14 cellular contexts compared by ENCODE assay signal in the genomic region with DNA sequence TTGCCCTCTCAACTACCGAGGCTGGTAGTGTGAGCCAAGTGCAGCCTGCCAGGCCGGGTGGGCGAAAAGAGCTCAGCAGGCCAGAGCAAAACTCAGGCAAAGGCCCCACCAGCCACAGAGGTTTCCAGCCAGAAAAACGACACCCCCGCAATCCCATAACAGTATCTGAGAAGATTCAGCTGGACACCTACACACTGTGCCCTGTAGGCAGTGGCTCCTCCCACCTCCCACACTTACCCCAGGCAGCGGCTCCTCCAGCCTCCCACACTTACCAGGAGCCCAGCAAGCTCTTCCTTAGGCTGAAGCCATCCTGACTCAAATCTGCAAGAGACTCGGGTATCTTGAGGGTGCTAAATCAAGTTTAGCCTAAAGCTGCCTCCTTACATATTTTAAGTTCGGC.
"Had no signal": no experiment of that assay in that cellular context is flagged by ENCODE, and none has a peak within 500 bp of the region (broad histone marks: within the 10 kb centered on the region; RNA-seq: fewer than 3 reads in every experiment).

No MANE protein-coding gene starts in this region.

- H3K27ac ChIP-seq: lower lobe of right lung, psoas muscle, sigmoid colon, upper lobe of left lung had no signal

- ATAC-seq: naive thymus-derived CD4-positive, alpha-beta T cell; psoas muscle; stimulated activated naive B cell treated with anti-CD40 and anti-IgM and Interleukin-4, amounts not matched to agents 10 μg/mL and 1 μg/mL and 100 μg/mL, for 72 hours; T-cell had no signal

- H3K36me3 ChIP-seq: lower lobe of right lung, sigmoid colon, upper lobe of left lung had no signal

- H3K27me3 Mint-ChIP-seq: brain; stimulated activated naive B cell treated with anti-CD40 and anti-IgM and Interleukin-4, amounts not matched to agents 10 μg/mL and 1 μg/mL and 100 μg/mL, for 72 hours had no signal

- H3K9me3 Mint-ChIP-seq: activated T-cell treated with anti-CD3 and anti-CD28 coated beads, Interleukin-2, amount 50 U/mL, for 24 hours; brain; naive thymus-derived CD4-positive, alpha-beta T cell; T-cell had no signal

- H3K4me1 ChIP-seq: sigmoid colon had no signal

- H3K36me3 Mint-ChIP-seq: brain, T-cell had no signal

- H3K27ac Mint-ChIP-seq: activated CD4-positive, alpha-beta T cell treated with anti-CD3 and anti-CD28 coated beads for 36 hours; activated T-cell treated with anti-CD3 and anti-CD28 coated beads, Interleukin-2, amount 50 U/mL, for 24 hours; naive thymus-derived CD4-positive, alpha-beta T cell; T-cell had no signal

- H3K4me3 Mint-ChIP-seq: activated CD4-positive, alpha-beta T cell treated with anti-CD3 and anti-CD28 coated beads for 36 hours; activated T-cell treated with anti-CD3 and anti-CD28 coated beads, Interleukin-2, amount 50 U/mL, for 24 hours; brain; naive thymus-derived CD4-positive, alpha-beta T cell; stimulated activated naive B cell treated with anti-CD40 and anti-IgM and Interleukin-4, amounts not matched to agents 10 μg/mL and 1 μg/mL and 100 μg/mL, for 72 hours; T-cell had no signal

- DNase-seq: activated CD4-positive, alpha-beta T cell treated with anti-CD3 and anti-CD28 coated beads for 36 hours; activated naive CD4-positive, alpha-beta T cell treated with Interleukin-2 at 50 U/mL for 16 hours; activated T-cell treated with anti-CD3 and anti-CD28 coated beads, Interleukin-2, amount 50 U/mL, for 24 hours; dermis blood vessel endothelial cell; hypothalamus; lower lobe of right lung; naive thymus-derived CD4-positive, alpha-beta T cell; psoas muscle; sigmoid colon; stimulated activated CD4-positive, alpha-beta T cell treated with anti-CD3 and anti-CD28 coated beads, Interleukin-2, amount 100 ng/mL, for 24 hours; stimulated activated naive B cell treated with anti-CD40 and anti-IgM and Interleukin-4, amounts not matched to agents 10 μg/mL and 1 μg/mL and 100 μg/mL, for 72 hours; T-cell; upper lobe of left lung had no signal

- H3K4me3 ChIP-seq: lower lobe of right lung, psoas muscle, sigmoid colon, upper lobe of left lung had no signal

- H3K27me3 ChIP-seq: sigmoid colon, upper lobe of left lung had no signal
